ENCODE assay signal across 21 cellular contexts in genomic region chr1:221159608-221160007, GRCh38.
DNase-seq lines count a peak whose midpoint lies in the region; ATAC-seq, FAIRE-seq and TF ChIP-seq lines count a peak whose summit lies in the region.
"Had no signal": no experiment of that assay in that cellular context is flagged by ENCODE, and none has a peak within 500 bp of the region (broad histone marks: within the 10 kb centered on the region; RNA-seq: fewer than 3 reads in every experiment).

No MANE protein-coding gene starts in this region.

- no peak overlapping the region for H3K56ac ChIP-seq in H1 (replicated peaks; ENCODE audit: insufficient read length, low read depth, low read length)

- no peak overlapping the region for H3K27ac ChIP-seq in H1 (ENCODE audit: low read depth, low read length)
- no peak overlapping the region for H3K27ac ChIP-seq in sigmoid colon

- H3K4me1 ChIP-seq in H1 (replicated peaks in 1 of 4; ENCODE audit: control insufficient read depth in 3 of 4, insufficient read depth in 4 of 4, low read length in 3 of 4) = peaks cover 0 to 6% (median 2%) of the 10 kb centered on the region in 4 experiments; a peak in 2 of 7 replicates
- H3K4me1 ChIP-seq in sigmoid colon = peaks cover 0 to 6% (median 0%) of the 10 kb centered on the region in 4 donors
- H3K4me1 ChIP-seq: Caco-2, HAP-1 had no signal

- no peak overlapping the region for H2BK12ac ChIP-seq in H1 (ENCODE audit: low read depth, low read length)

- H3K9ac ChIP-seq in H1 (replicated peaks in 1 of 4; ENCODE audit: extremely low read depth in 1 of 4, low read depth in 3 of 4, low read length in 3 of 4) = no peak overlapping the region
- H3K9ac ChIP-seq: BLaER1 treated with 17β-estradiol and CSF1 and Interleukin-3, amounts not matched to agents 10 nM and 100 nM had no signal

- no peak overlapping the region for H3K23ac ChIP-seq in H1 (ENCODE audit: insufficient read length)

- no peak overlapping the region for H3K14ac ChIP-seq in H1 (ENCODE audit: insufficient read length)

- no peak overlapping the region for H2AK5ac ChIP-seq in H1 (ENCODE audit: low read depth, low read length)

- POLR2A ChIA-PET in H1 (lab: Charles Lee; ENCODE audit: partially characterized antibody) = no interaction called here

- no peak for TF ChIP-seq EP300 in H1 (IDR thresholded peaks at IDR 0.05; ENCODE audit: borderline replicate concordance in 1 of 2, low read depth in 2 of 2, low read length in 2 of 2)
- TF ChIP-seq EP300 in sigmoid colon (IDR thresholded peaks at IDR 0.05) = no peak

- H3K4me3 ChIP-seq in H1 (ENCODE audit: extremely low read depth in 1 of 4, insufficient read depth in 2 of 4, low read depth in 3 of 4, low read length in 4 of 4) (no peak overlapping the region), sigmoid colon (no peak overlapping the region)
- H3K4me3 ChIP-seq: BLaER1 treated with 17β-estradiol and CSF1 and Interleukin-3, amounts not matched to agents 10 nM and 100 nM; GM23338; HAP-1 had no signal

- no peaks in the 10 kb centered on the region for H3K79me2 ChIP-seq in H1 (ENCODE audit: control insufficient read depth in 1 of 2, insufficient read depth in 2 of 2, low read length in 2 of 2)

- no peak overlapping the region for H3K4ac ChIP-seq in H1 (replicated peaks; ENCODE audit: insufficient read length, low read depth, low read length)

- TF ChIP-seq CTCF in H1 (IDR thresholded peaks at IDR 0.05; ENCODE audit: control extremely low read depth in 1 of 3, insufficient read depth in 1 of 3, low read depth in 1 of 3, low read length in 3 of 3) (no peak), sigmoid colon (IDR thresholded peaks at IDR 0.05) (no peak)

- no peaks in the 10 kb centered on the region for H4K20me1 ChIP-seq in H1 (replicated peaks in 1 of 2; ENCODE audit: control insufficient read depth in 1 of 2, insufficient read depth in 2 of 2, low read length in 2 of 2)
- H4K20me1 ChIP-seq: BLaER1 treated with 17β-estradiol and CSF1 and Interleukin-3, amounts not matched to agents 10 nM and 100 nM had no signal

- no peaks in the 10 kb centered on the region for H3K23me2 ChIP-seq in H1 (ENCODE audit: low read depth, low read length)

- no peak overlapping the region for H2BK120ac ChIP-seq in H1 (replicated peaks; ENCODE audit: low read depth, low read length)

- H4K91ac ChIP-seq in H1 (replicated peaks; ENCODE audit: insufficient read length, low read length) = no peak overlapping the region

- H3K9me3 ChIP-seq in H1 (ENCODE audit: insufficient read depth in 2 of 2, low read depth in 1 of 2, low read length in 1 of 2) (no peaks in the 10 kb centered on the region), sigmoid colon (no peaks in the 10 kb centered on the region)
- H3K9me3 ChIP-seq: BLaER1 treated with 17β-estradiol and CSF1 and Interleukin-3, amounts not matched to agents 10 nM and 100 nM; Caco-2; HAP-1 had no signal

- TF ChIP-seq RAD21 in H1 (IDR thresholded peaks at IDR 0.05 in 1 of 2, conservative IDR thresholded peaks at IDR 0.05 in 1 of 2; ENCODE audit: low read depth in 2 of 2, low read length in 2 of 2) = no peak

- H2AFZ ChIP-seq in H1 (ENCODE audit: low read length) = no peak overlapping the region
- H2AFZ ChIP-seq: GM23338 had no signal

- 86% methylated on average over 2 of the region's 2 CpGs; no CpG with 5 or more reads in 1 of the 2 experiments for WGBS in H1 (ENCODE audit: extremely low coverage in 1 of 2, insufficient coverage in 1 of 2, insufficient read length in 1 of 2, insufficient replicate concordance in 2 of 2, low coverage in 1 of 2, low lambda C conversion rate in 2 of 2, missing lambda C conversion rate in 1 of 2), 2 experiments
- 61 to 86% methylated on average over 2 of the region's 2 CpGs for WGBS in sigmoid colon, 2 donors

- peak; percentile 53 for DNase-seq in COLO829 (ENCODE audit: low spot score)
- peak; percentile 34 to 91 (median 40) for DNase-seq in NCI-H1417 (lab: John Stamatoyannopoulos, UW)
- DNase-seq in NCI-H748 (lab: John Stamatoyannopoulos, UW; ENCODE audit: unreplicated experiment) = peak; percentile 92
- no peak for DNase-seq in H1 (ENCODE audit: low read depth in 1 of 2, low spot score in 2 of 2)
- no peak for DNase-seq in NCI-H2171 (lab: John Stamatoyannopoulos, UW)
- no peak for DNase-seq in sigmoid colon
- DNase-seq: Caco-2; CD4-positive, alpha-beta memory T cell; NCI-H1048; NCI-H1694 treated with DMSO at 0.1 percent for 48 hours; NCI-H2107; NCI-H526 treated with DMSO at 0.1 percent for 48 hours; NK-92 treated with Interleukin-12 subunit alpha and Interleukin-12 subunit beta, amount 100 ng/mL, for 24 hours; PC-3; T-helper 1 cell had no signal

- H4K8ac ChIP-seq in H1 (ENCODE audit: extremely low read depth, insufficient read depth, low read length) = no peak overlapping the region

- no peak overlapping the region for H2BK20ac ChIP-seq in H1 (ENCODE audit: low read length)

- H3K79me1 ChIP-seq in H1 (ENCODE audit: low read depth, low read length) = no peaks in the 10 kb centered on the region

- H3K18ac ChIP-seq in H1 (ENCODE audit: extremely low read depth, low read length) = no peak overlapping the region

- no peak overlapping the region for H4K5ac ChIP-seq in H1 (ENCODE audit: insufficient read length, low read depth, low read length)

- ATAC-seq in HG03342 (IDR thresholded peaks at IDR 0.05; ENCODE audit: unreplicated experiment) = no peak
- ATAC-seq: GM23338, PC-3, Right ventricle myocardium inferior had no signal

- CTCF ChIA-PET in H1 (lab: Charles Lee; ENCODE audit: partially characterized antibody) = interaction anchor here (1.2 kb wide), 1 partner anchor 19 kb away, joined by 3 read pairs; no protein-coding TSS in a partner anchor

- intact Hi-C loops in sigmoid colon (cut with DNase I) = no loop called here

- no peak overlapping the region for H3K4me2 ChIP-seq in H1 (ENCODE audit: insufficient read depth in 1 of 2, low read depth in 2 of 2, low read length in 2 of 2)
- H3K4me2 ChIP-seq: GM23338 had no signal

- H2BK15ac ChIP-seq in H1 (ENCODE audit: low read length) = 0 out of 2 replicates have a peak overlapping the region, but pooled peaks have one; percentile 84

- peak; percentile 13 for FAIRE-seq in H1 (lab: Jason Lieb, UNC)
- FAIRE-seq: G401.6 had no signal

- TF ChIP-seq POLR2A in H1 (IDR thresholded peaks at IDR 0.05; ENCODE audit: control extremely low read depth in 1 of 2, low read depth in 2 of 2, low read length in 2 of 2) (no peak), sigmoid colon (IDR thresholded peaks at IDR 0.05) (no peak)

- no peaks in the 10 kb centered on the region for H3K27me3 ChIP-seq in H1 (replicated peaks in 1 of 4; ENCODE audit: control insufficient read depth in 3 of 4, extremely low read depth in 1 of 4, insufficient read depth in 3 of 4, low read length in 3 of 4)
- H3K27me3 ChIP-seq in sigmoid colon = no peaks in the 10 kb centered on the region
- H3K27me3 ChIP-seq: BLaER1 treated with 17β-estradiol and CSF1 and Interleukin-3, amounts not matched to agents 10 nM and 100 nM had no signal

- H3K36me3 ChIP-seq in H1 (ENCODE audit: control insufficient read depth in 2 of 4, insufficient read depth in 4 of 4, low read length in 3 of 4) = no peaks in the 10 kb centered on the region
- no peaks in the 10 kb centered on the region for H3K36me3 ChIP-seq in sigmoid colon
- H3K36me3 ChIP-seq: BLaER1 treated with 17β-estradiol and CSF1 and Interleukin-3, amounts not matched to agents 10 nM and 100 nM; HAP-1 had no signal

- no peak overlapping the region for H2BK5ac ChIP-seq in H1 (ENCODE audit: low read depth, low read length)

TF ChIP-seq in H1, 55 proteins besides CTCF, POLR2A, EP300 and RAD21:
- TF ChIP-seq HDAC2 (IDR thresholded peaks at IDR 0.05; ENCODE audit: borderline replicate concordance in 1 of 2, low read depth in 2 of 2, low read length in 2 of 2) = no peak
- no peak for TF ChIP-seq EZH2 (IDR thresholded peaks at IDR 0.05; ENCODE audit: low read depth, low read length, severe bottlenecking)
- no peak for TF ChIP-seq HDAC6 (IDR thresholded peaks at IDR 0.05; ENCODE audit: low read depth, low read length)
- TF ChIP-seq MAX (IDR thresholded peaks at IDR 0.05) = no peak
- no peak for TF ChIP-seq ASH2L (IDR thresholded peaks at IDR 0.05; ENCODE audit: low read length)
- TF ChIP-seq CEBPB (IDR thresholded peaks at IDR 0.05; ENCODE audit: low read depth, low read length) = no peak
- no peak for TF ChIP-seq USF2 (IDR thresholded peaks at IDR 0.05; ENCODE audit: low read length)
- no peak for TF ChIP-seq PHF8 (conservative IDR thresholded peaks at IDR 0.05; ENCODE audit: low read depth, low read length)
- TF ChIP-seq, protein P1, sequence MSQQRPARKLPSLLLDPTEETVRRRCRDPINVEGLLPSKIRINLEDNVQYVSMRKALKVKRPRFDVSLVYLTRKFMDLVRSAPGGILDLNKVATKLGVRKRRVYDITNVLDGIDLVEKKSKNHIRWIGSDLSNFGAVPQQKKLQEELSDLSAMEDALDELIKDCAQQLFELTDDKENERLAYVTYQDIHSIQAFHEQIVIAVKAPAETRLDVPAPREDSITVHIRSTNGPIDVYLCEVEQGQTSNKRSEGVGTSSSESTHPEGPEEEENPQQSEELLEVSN (IDR thresholded peaks at IDR 0.05) = no peak
- no peak for TF ChIP-seq CBX5 (IDR thresholded peaks at IDR 0.05; ENCODE audit: low read depth, low read length)
- TF ChIP-seq SAP30 (IDR thresholded peaks at IDR 0.05; ENCODE audit: insufficient read depth, insufficient replicate concordance, low read length) = no peak
- no peak for TF ChIP-seq KDM5A (IDR thresholded peaks at IDR 0.05; ENCODE audit: low read length)
- TF ChIP-seq RXRA (IDR thresholded peaks at IDR 0.05; ENCODE audit: insufficient read depth, low read depth, low read length) = no peak

Comparison
In these comparisons a context has a peak if more than half of its experiments do, and no peak if none do; other contexts are left out.
1. DNase-seq: peak in COLO829 (single experiment), NCI-H1417 (3 of 3) and NCI-H748 (single experiment); none in H1 (0 of 2), NCI-H2171 (single experiment) and sigmoid colon (single experiment).